Comparison of ENCODE assay signal across 1 cellular context in genomic region chr19:4914736-4915501, GRCh38.
A peak's percentile ranks its signal among the peaks of the same experiment; 100 is the strongest.
TF ChIP-seq lines count a peak whose summit lies in the region.

No MANE protein-coding gene starts in this region.

TF ChIP-seq in HEK293, 187 proteins besides CTCF, POLR2A, EP300 and RAD21 (continued from another document and continues in another):
- TF ChIP-seq ZNF280D (tag by site-specific recombination; IDR thresholded peaks at IDR 0.05) (no peak), ZNF626 (tag by site-specific recombination; IDR thresholded peaks at IDR 0.05) (no peak), ZNF514 (tag by site-specific recombination; IDR thresholded peaks at IDR 0.05) (no peak), ZBTB17 (tag by site-specific recombination; IDR thresholded peaks at IDR 0.05) (no peak), BCL11B (tag by site-specific recombination; IDR thresholded peaks at IDR 0.05; ENCODE audit: low read depth) (no peak), GFI1B (tag by site-specific recombination; IDR thresholded peaks at IDR 0.05) (no peak), ZNF155 (tag by site-specific recombination; IDR thresholded peaks at IDR 0.05) (no peak), ZNF146 (tag by site-specific recombination; IDR thresholded peaks at IDR 0.05) (no peak), ZNF223 (tag by site-specific recombination; IDR thresholded peaks at IDR 0.05) (no peak), ZSCAN30 (tag by site-specific recombination; IDR thresholded peaks at IDR 0.05) (no peak), EGR2 (tag by site-specific recombination; IDR thresholded peaks at IDR 0.05; ENCODE audit: low read depth) (peak; percentile 83), ZNF416 (tag by site-specific recombination; IDR thresholded peaks at IDR 0.05) (no peak), ZNF768 (tag by site-specific recombination; IDR thresholded peaks at IDR 0.05) (no peak), KLF8 (tag by site-specific recombination; IDR thresholded peaks at IDR 0.05) (peak; percentile 80; the same call in 1 of the 2 replicates), ZBTB8A (tag by site-specific recombination; IDR thresholded peaks at IDR 0.05) (no peak; the same call in 1 of the 2 replicates), AEBP2 (tag by site-specific recombination; IDR thresholded peaks at IDR 0.05; ENCODE audit: borderline replicate concordance) (no peak), ZNF501 (tag by site-specific recombination; IDR thresholded peaks at IDR 0.05) (no peak), ZNF776 (tag by site-specific recombination; IDR thresholded peaks at IDR 0.05; ENCODE audit: borderline replicate concordance) (no peak), ZNF302 (tag by site-specific recombination; IDR thresholded peaks at IDR 0.05; ENCODE audit: low read depth) (no peak), ZNF391 (tag by site-specific recombination; IDR thresholded peaks at IDR 0.05; ENCODE audit: borderline replicate concordance, low read depth) (no peak), ZNF558 (tag by site-specific recombination; IDR thresholded peaks at IDR 0.05) (no peak), ZNF585B (tag by site-specific recombination; IDR thresholded peaks at IDR 0.05) (no peak), ZSCAN18 (tag by site-specific recombination; IDR thresholded peaks at IDR 0.05) (no peak), ZNF169 (tag by site-specific recombination; IDR thresholded peaks at IDR 0.05) (no peak), ZNF549 (tag by site-specific recombination; IDR thresholded peaks at IDR 0.05) (no peak), MEIS1 (CRISPR knock-in tag; IDR thresholded peaks at IDR 0.05; ENCODE audit: borderline replicate concordance) (no peak), ZNF175 (tag by site-specific recombination; IDR thresholded peaks at IDR 0.05) (no peak), ZNF248 (tag by site-specific recombination; IDR thresholded peaks at IDR 0.05) (no peak), YY2 (tag by site-specific recombination; IDR thresholded peaks at IDR 0.05) (no peak), ZNF214 (tag by site-specific recombination; IDR thresholded peaks at IDR 0.05; ENCODE audit: borderline replicate concordance) (no peak), KLF9 (tag by site-specific recombination; IDR thresholded peaks at IDR 0.05; ENCODE audit: low read depth) (peak; percentile 93), ZNF157 (tag by site-specific recombination; IDR thresholded peaks at IDR 0.05) (no peak), ZNF707 (tag by site-specific recombination; IDR thresholded peaks at IDR 0.05) (no peak), ZNF10 (tag by site-specific recombination; IDR thresholded peaks at IDR 0.05) (no peak), ZNF184 (tag by site-specific recombination; IDR thresholded peaks at IDR 0.05) (no peak), RBAK (tag by site-specific recombination; IDR thresholded peaks at IDR 0.05) (no peak), ZFHX2 (tag by site-specific recombination; conservative IDR thresholded peaks at IDR 0.05) (peak; percentile 85), ZNF2 (tag by site-specific recombination; IDR thresholded peaks at IDR 0.05) (no peak), ZNF335 (tag by site-specific recombination; conservative IDR thresholded peaks at IDR 0.05) (no peak), ZNF341 (tag by site-specific recombination; IDR thresholded peaks at IDR 0.05; ENCODE audit: low read depth) (peak; percentile 28; the same call in 1 of the 2 replicates), ZNF629 (tag by site-specific recombination; IDR thresholded peaks at IDR 0.05) (peak; percentile 43; the same call in 1 of the 2 replicates), BCL6B (tag by site-specific recombination; IDR thresholded peaks at IDR 0.05) (no peak), REST (tag by site-specific recombination; IDR thresholded peaks at IDR 0.05) (no peak), TRIM28 (IDR thresholded peaks at IDR 0.05; ENCODE audit: borderline replicate concordance, low read length) (no peak), FEZF1 (tag by site-specific recombination; IDR thresholded peaks at IDR 0.05) (no peak), ZBTB21 (tag by site-specific recombination; IDR thresholded peaks at IDR 0.05) (no peak)
- TF ChIP-seq, protein P1, sequence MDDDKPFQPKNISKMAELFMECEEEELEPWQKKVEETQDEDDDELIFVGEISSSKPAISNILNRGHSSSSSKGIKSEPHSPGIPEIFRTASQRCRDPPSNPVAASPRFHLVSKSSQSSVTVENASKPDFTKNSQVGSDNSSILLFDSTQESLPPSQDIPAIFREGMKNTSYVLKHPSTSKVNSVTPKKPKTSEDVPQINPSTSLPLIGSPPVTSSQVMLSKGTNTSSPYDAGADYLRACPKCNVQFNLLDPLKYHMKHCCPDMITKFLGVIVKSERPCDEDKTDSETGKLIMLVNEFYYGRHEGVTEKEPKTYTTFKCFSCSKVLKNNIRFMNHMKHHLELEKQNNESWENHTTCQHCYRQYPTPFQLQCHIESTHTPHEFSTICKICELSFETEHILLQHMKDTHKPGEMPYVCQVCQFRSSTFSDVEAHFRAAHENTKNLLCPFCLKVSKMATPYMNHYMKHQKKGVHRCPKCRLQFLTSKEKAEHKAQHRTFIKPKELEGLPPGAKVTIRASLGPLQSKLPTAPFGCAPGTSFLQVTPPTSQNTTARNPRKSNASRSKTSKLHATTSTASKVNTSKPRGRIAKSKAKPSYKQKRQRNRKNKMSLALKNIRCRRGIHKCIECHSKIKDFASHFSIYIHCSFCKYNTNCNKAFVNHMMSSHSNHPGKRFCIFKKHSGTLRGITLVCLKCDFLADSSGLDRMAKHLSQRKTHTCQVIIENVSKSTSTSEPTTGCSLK (tag by site-specific recombination; IDR thresholded peaks at IDR 0.05) = no peak
- TF ChIP-seq, protein P2, sequence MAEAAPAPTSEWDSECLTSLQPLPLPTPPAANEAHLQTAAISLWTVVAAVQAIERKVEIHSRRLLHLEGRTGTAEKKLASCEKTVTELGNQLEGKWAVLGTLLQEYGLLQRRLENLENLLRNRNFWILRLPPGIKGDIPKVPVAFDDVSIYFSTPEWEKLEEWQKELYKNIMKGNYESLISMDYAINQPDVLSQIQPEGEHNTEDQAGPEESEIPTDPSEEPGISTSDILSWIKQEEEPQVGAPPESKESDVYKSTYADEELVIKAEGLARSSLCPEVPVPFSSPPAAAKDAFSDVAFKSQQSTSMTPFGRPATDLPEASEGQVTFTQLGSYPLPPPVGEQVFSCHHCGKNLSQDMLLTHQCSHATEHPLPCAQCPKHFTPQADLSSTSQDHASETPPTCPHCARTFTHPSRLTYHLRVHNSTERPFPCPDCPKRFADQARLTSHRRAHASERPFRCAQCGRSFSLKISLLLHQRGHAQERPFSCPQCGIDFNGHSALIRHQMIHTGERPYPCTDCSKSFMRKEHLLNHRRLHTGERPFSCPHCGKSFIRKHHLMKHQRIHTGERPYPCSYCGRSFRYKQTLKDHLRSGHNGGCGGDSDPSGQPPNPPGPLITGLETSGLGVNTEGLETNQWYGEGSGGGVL (tag by site-specific recombination; IDR thresholded peaks at IDR 0.05) = peak; percentile 86
- TF ChIP-seq, protein P3, sequence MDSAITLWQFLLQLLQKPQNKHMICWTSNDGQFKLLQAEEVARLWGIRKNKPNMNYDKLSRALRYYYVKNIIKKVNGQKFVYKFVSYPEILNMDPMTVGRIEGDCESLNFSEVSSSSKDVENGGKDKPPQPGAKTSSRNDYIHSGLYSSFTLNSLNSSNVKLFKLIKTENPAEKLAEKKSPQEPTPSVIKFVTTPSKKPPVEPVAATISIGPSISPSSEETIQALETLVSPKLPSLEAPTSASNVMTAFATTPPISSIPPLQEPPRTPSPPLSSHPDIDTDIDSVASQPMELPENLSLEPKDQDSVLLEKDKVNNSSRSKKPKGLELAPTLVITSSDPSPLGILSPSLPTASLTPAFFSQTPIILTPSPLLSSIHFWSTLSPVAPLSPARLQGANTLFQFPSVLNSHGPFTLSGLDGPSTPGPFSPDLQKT (IDR thresholded peaks at IDR 0.05; ENCODE audit: borderline replicate concordance, low read depth, low read length) = no peak
- TF ChIP-seq, protein P4, sequence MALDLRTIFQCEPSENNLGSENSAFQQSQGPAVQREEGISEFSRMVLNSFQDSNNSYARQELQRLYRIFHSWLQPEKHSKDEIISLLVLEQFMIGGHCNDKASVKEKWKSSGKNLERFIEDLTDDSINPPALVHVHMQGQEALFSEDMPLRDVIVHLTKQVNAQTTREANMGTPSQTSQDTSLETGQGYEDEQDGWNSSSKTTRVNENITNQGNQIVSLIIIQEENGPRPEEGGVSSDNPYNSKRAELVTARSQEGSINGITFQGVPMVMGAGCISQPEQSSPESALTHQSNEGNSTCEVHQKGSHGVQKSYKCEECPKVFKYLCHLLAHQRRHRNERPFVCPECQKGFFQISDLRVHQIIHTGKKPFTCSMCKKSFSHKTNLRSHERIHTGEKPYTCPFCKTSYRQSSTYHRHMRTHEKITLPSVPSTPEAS (tag by site-specific recombination; IDR thresholded peaks at IDR 0.05) = no peak
